ENCODE assay signal across 8 cellular contexts in genomic region chr5:112706446-112707016, GRCh38. TPM values are rescaled to one million over a fixed set of nuclear protein-coding genes. Genes with fewer than 3 reads are reported as not detected.
DNase-seq lines count a peak whose midpoint lies in the region; ATAC-seq and TF ChIP-seq lines count a peak whose summit lies in the region.

No MANE protein-coding gene starts in this region.

- no peaks in the 10 kb centered on the region for H4K20me1 ChIP-seq in OCI-LY3 (ENCODE audit: insufficient read depth, low read length)
- peaks cover 4% of the 10 kb centered on the region for H4K20me1 ChIP-seq in osteoblast (ENCODE audit: insufficient read depth, low read length)

- H3K4me2 ChIP-seq in OCI-LY3 (ENCODE audit: low read length) = peak overlapping the region; percentile 59
- H3K4me2 ChIP-seq in osteoblast (ENCODE audit: insufficient read depth, low read length) = peak overlapping the region; percentile 93

- H3K27me3 Mint-ChIP-seq in CD4-positive, alpha-beta memory T cell = no peaks in the 10 kb centered on the region

- CTCF ChIA-PET in CD4-positive, alpha-beta memory T cell (lab: Charles Lee; ENCODE audit: partially characterized antibody) = no interaction called here

- H3K27ac ChIP-seq in CD4-positive, alpha-beta memory T cell (ENCODE audit: low read depth, low read length) = peak overlapping the region; percentile 86
- H3K27ac ChIP-seq in OCI-LY3 (ENCODE audit: low read length) (peak overlapping the region; percentile 30), duodenal mucosa (ENCODE audit: low read depth, low read length) (no peak overlapping the region), osteoblast (ENCODE audit: low read depth, low read length) (no peak overlapping the region)

- no peak for DNase-seq in CD4-positive, alpha-beta memory T cell
- DNase-seq in osteoblast (ENCODE audit: insufficient read length, low spot score, missing footprints) (no peak), ecto neural progenitor cell (ENCODE audit: low spot score) (no peak), GDM1 (lab: John Stamatoyannopoulos, UW) (no peak), NCI-H526 treated with DMSO at 0.1 percent for 48 hours (lab: John Stamatoyannopoulos, UW) (no peak)

- TF ChIP-seq CTCF in OCI-LY3 (IDR thresholded peaks at IDR 0.05; ENCODE audit: low read depth, low read length) (no peak), osteoblast (IDR thresholded peaks at IDR 0.05; ENCODE audit: extremely low read depth, low read depth, low read length) (no peak)

- no peaks in the 10 kb centered on the region for H3K27me3 ChIP-seq in CD4-positive, alpha-beta memory T cell (ENCODE audit: insufficient read depth, low read length)
- H3K27me3 ChIP-seq in OCI-LY3 (ENCODE audit: low read depth, low read length) = no peaks in the 10 kb centered on the region
- H3K27me3 ChIP-seq in duodenal mucosa (ENCODE audit: control insufficient read depth in 1 of 2, insufficient read depth in 2 of 2, low read length in 2 of 2) = no peaks in the 10 kb centered on the region
- H3K27me3 ChIP-seq in osteoblast (ENCODE audit: insufficient read depth, low read length) = no peaks in the 10 kb centered on the region

- H3K79me2 ChIP-seq in OCI-LY3 (ENCODE audit: low read length) (peaks cover 37% of the 10 kb centered on the region), osteoblast (ENCODE audit: insufficient read depth, low read length) (peaks cover 42% of the 10 kb centered on the region)

- peaks cover 0 to 11% of the 10 kb centered on the region in 2 donors for H3K36me3 Mint-ChIP-seq in CD4-positive, alpha-beta memory T cell

- peak overlapping the region; percentile 80 to 86 for H3K4me3 ChIP-seq in CD4-positive, alpha-beta memory T cell (ENCODE audit: low read length in 2 of 2)
- H3K4me3 ChIP-seq in OCI-LY3 (ENCODE audit: low read length) (peak overlapping the region; percentile 100), duodenal mucosa (ENCODE audit: low read depth in 1 of 2, low read length in 2 of 2) (peak overlapping the region; percentile 86 to 98), osteoblast (ENCODE audit: insufficient read depth, low read length) (peak overlapping the region; percentile 90)

- H3K36me3 ChIP-seq in CD4-positive, alpha-beta memory T cell (ENCODE audit: insufficient read depth, low read length) = no peaks in the 10 kb centered on the region
- H3K36me3 ChIP-seq in OCI-LY3 (replicated peaks; ENCODE audit: low read depth, low read length) = no peaks in the 10 kb centered on the region
- no peaks in the 10 kb centered on the region for H3K36me3 ChIP-seq in duodenal mucosa (ENCODE audit: control insufficient read depth in 1 of 2, insufficient read depth in 2 of 2, low read length in 2 of 2)
- H3K36me3 ChIP-seq in osteoblast (ENCODE audit: insufficient read depth, low read length) = no peaks in the 10 kb centered on the region

- peaks cover 47% of the 10 kb centered on the region for H3K4me1 ChIP-seq in CD4-positive, alpha-beta memory T cell (ENCODE audit: insufficient read depth, low read length)
- H3K4me1 ChIP-seq in OCI-LY3 (ENCODE audit: low read length) (peaks cover 16% of the 10 kb centered on the region), duodenal mucosa (ENCODE audit: control insufficient read depth in 1 of 2, insufficient read depth in 2 of 2, low read length in 2 of 2) (peaks cover 17 to 25% of the 10 kb centered on the region in 2 donors), osteoblast (ENCODE audit: insufficient read depth, low read length) (peaks cover 25% of the 10 kb centered on the region)

- H3K27ac Mint-ChIP-seq in CD4-positive, alpha-beta memory T cell = peak overlapping the region; percentile 89 to 97 (median 93)

- H3K9me3 Mint-ChIP-seq in CD4-positive, alpha-beta memory T cell = peaks cover 0 to 2% (median 0%) of the 10 kb centered on the region in 8 donors

- H3K9me3 ChIP-seq in CD4-positive, alpha-beta memory T cell (ENCODE audit: control insufficient read depth in 1 of 2, low read length in 2 of 2) = no peaks in the 10 kb centered on the region
- H3K9me3 ChIP-seq in OCI-LY3 (ENCODE audit: insufficient read depth, low read length) = no peaks in the 10 kb centered on the region
- H3K9me3 ChIP-seq in duodenal mucosa (ENCODE audit: control insufficient read depth in 1 of 2, low read length in 2 of 2) = no peaks in the 10 kb centered on the region
- H3K9me3 ChIP-seq in osteoblast (ENCODE audit: low read depth, low read length) = no peaks in the 10 kb centered on the region

- no peak for ATAC-seq in HG02852 (IDR thresholded peaks at IDR 0.05; ENCODE audit: unreplicated experiment)

- peaks cover 34 to 52% (median 41%) of the 10 kb centered on the region in 4 donors for H3K4me1 Mint-ChIP-seq in CD4-positive, alpha-beta memory T cell

- intact Hi-C loops in CD4-positive, alpha-beta memory T cell (cut with micrococcal nuclease) = loop anchor here (1.0 to 5.0 kb wide), 6 partner anchors 32 to 806 kb away; partner anchors contain the start of genes DCP2, REEP5, SRP19 and YTHDC2

- H2AFZ ChIP-seq in OCI-LY3 (ENCODE audit: low read depth, low read length) (peak overlapping the region; percentile 69), osteoblast (ENCODE audit: low read length) (peak overlapping the region; percentile 98)

- H3K9ac ChIP-seq in OCI-LY3 (ENCODE audit: low read length) = peak overlapping the region; percentile 51
- peak overlapping the region; percentile 69 to 86 for H3K9ac ChIP-seq in duodenal mucosa (ENCODE audit: low read depth in 1 of 2, low read length in 2 of 2)

- POLR2A ChIA-PET in CD4-positive, alpha-beta memory T cell (lab: Charles Lee; ENCODE audit: partially characterized antibody) = no interaction called here

- peak overlapping the region; percentile 91 to 96 (median 95) for H3K4me3 Mint-ChIP-seq in CD4-positive, alpha-beta memory T cell

RNA-seq across cellular contexts. Expression of gene APC, which starts 31.2 kb away (rescaled TPM):
- 10 to 100 TPM; 40.5 to 44.5 TPM for total RNA-seq in CD4-positive, alpha-beta memory T cell
- 10 to 100 TPM in 1 of 2 donors, 1 to 10 TPM in 1; 4.4 to 23.0 TPM for polyA plus RNA-seq in CD4-positive, alpha-beta memory T cell
- 65.7 and 67.0 TPM in 2 replicates for total RNA-seq in osteoblast

Comparison
In these comparisons a context has a peak if more than half of its experiments do, and no peak if none do; other contexts are left out.
1. H3K27ac ChIP-seq: peak in CD4-positive, alpha-beta memory T cell (single experiment) and OCI-LY3 (single experiment); none in duodenal mucosa (single experiment) and osteoblast (single experiment).
2. Peak in every context shown above with its lines, with median percentiles within 50 percentile points of each other: H3K4me3 ChIP-seq.